ENCODE assay signal across 14 cellular contexts in the genomic region with DNA sequence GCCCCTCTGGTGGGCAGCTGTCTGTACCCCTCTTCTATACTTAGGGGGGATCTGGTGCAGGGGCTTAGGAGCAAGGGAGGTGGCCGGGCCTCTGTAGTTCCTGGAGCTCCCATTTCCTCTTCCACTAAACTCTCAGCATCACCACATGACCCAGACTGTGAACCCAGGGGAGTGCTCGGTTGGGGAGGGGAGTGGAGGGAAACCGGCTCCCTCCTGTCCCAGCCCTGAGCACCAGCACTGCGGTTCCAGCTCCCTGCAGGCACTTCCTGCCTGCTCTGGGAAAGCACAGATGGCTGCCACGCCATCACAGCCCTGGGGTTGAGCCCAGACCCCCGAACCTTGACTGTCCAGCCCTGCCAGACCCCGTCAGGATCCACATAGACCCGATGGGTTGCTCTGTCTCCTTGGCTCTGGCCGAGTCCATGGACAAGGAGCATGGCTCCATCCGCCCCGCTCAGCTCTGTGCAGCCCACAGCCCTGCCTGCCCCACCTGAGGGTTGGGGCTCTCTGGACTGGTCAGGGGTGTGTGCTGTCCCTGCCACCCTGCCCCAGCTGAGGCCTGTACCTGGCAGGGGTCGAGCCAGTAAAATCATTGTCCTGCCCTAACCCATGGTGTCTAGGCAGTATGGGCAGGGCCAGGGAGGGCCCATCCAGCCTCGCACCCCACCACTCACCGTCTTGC. TPM values are rescaled to one million over a fixed set of nuclear protein-coding genes. Genes with fewer than 3 reads are reported as not detected.
A peak's percentile ranks its signal among the peaks of the same experiment; 100 is the strongest.
DNase-seq lines count a peak whose midpoint lies in the region; ATAC-seq and TF ChIP-seq lines count a peak whose summit lies in the region.
"Had no signal": no experiment of that assay in that cellular context is flagged by ENCODE, and none has a peak within 500 bp of the region (broad histone marks: within the 10 kb centered on the region; RNA-seq: fewer than 3 reads in every experiment).

No MANE protein-coding gene starts in this region.

- BruUV-seq in HCT116 (replicated peaks; lab: Mats Ljungman, UMichigan), result no TSS peak

- H3K4me2 ChIP-seq in HCT116 (ENCODE audit: low read length), result no peak overlapping the region

- no peaks in the 10 kb centered on the region for H3K79me2 ChIP-seq in HCT116 (ENCODE audit: insufficient read depth, low read length)

- H3K27ac ChIP-seq in HCT116 (ENCODE audit: low read depth, low read length), result no peak overlapping the region
- H3K27ac ChIP-seq in gastroesophageal sphincter, result peak overlapping the region in 1 of 4 donors; percentile 29
- peak overlapping the region; percentile 84 for H3K27ac ChIP-seq in neutrophil
- H3K27ac ChIP-seq in WERI-Rb-1, result no peak overlapping the region
- H3K27ac ChIP-seq: cardiac muscle cell, thyroid gland had no signal

- TF ChIP-seq POLR2A in HCT116 (IDR thresholded peaks at IDR 0.05; ENCODE audit: borderline replicate concordance, extremely low read depth, insufficient read depth, insufficient read length), result no peak
- TF ChIP-seq POLR2A in gastroesophageal sphincter (IDR thresholded peaks at IDR 0.05), result no peak

- RAD21 ChIA-PET in HCT116 (lab: Charles Lee; ENCODE audit: low non-redundant PET in 1 of 2, low total read pairs in 2 of 2, uncharacterized antibody in 2 of 2, unreplicated experiment in 2 of 2), result no interaction called here

- H3K36me3 ChIP-seq in HCT116 (ENCODE audit: control insufficient read depth in 1 of 2, insufficient read depth in 2 of 2, low read length in 2 of 2) (no peaks in the 10 kb centered on the region), NT2/D1 (ENCODE audit: insufficient read depth, insufficient read length, low read length) (no peaks in the 10 kb centered on the region), gastroesophageal sphincter (no peaks in the 10 kb centered on the region), neutrophil (no peaks in the 10 kb centered on the region), WERI-Rb-1 (no peaks in the 10 kb centered on the region)
- H3K36me3 ChIP-seq: cardiac muscle cell, thyroid gland had no signal

- CTCF ChIA-PET in HCT116 (lab: Charles Lee), result no interaction called here

- peak; percentile 25; the same call in 1 of the 2 replicates for ATAC-seq in HCT116
- ATAC-seq in gastroesophageal sphincter, result peak; percentile 44

- TF ChIP-seq RAD21 in HCT116 (IDR thresholded peaks at IDR 0.05; ENCODE audit: low read depth), result no peak

- no peak for DNase-seq in HCT116 (ENCODE audit: low read depth, low spot score)
- DNase-seq in NT2/D1 (ENCODE audit: low read depth, low spot score), result no peak
- no peak for DNase-seq in WERI-Rb-1
- DNase-seq in 8988T, result no peak
- DNase-seq in activated CD8-positive, alpha-beta memory T cell treated with anti-CD3 and anti-CD28 coated beads, Interleukin-2, amount 50 U/mL, for 48 hours, result no peak
- DNase-seq: activated CD4-positive, alpha-beta T cell treated with anti-CD3 and anti-CD28 coated beads for 4 hours; NCI-H1092; NCI-H774; thyroid gland had no signal

- TF ChIP-seq EP300 in gastroesophageal sphincter (IDR thresholded peaks at IDR 0.05), result no peak

- no peaks in the 10 kb centered on the region for H3K9me2 ChIP-seq in HCT116 (ENCODE audit: insufficient read depth)

- H4K20me1 ChIP-seq in HCT116 (ENCODE audit: insufficient read depth), result no peaks in the 10 kb centered on the region

- H3K4me1 ChIP-seq in HCT116 (ENCODE audit: control insufficient read depth in 1 of 2, insufficient read depth in 2 of 2, low read length in 2 of 2), result no peaks in the 10 kb centered on the region
- H3K4me1 ChIP-seq in NT2/D1 (ENCODE audit: insufficient read depth, insufficient read length), result peaks cover 6% of the 10 kb centered on the region
- H3K4me1 ChIP-seq in gastroesophageal sphincter, result no peaks in the 10 kb centered on the region
- peaks cover 54% of the 10 kb centered on the region in 2 experiments for H3K4me1 ChIP-seq in neutrophil (ENCODE audit: control insufficient read depth in 1 of 2, insufficient read depth in 1 of 2, low read depth in 1 of 2, low read length in 1 of 2)
- H3K4me1 ChIP-seq: thyroid gland had no signal

- no peak for TF ChIP-seq CTCF in HCT116 (IDR thresholded peaks at IDR 0.05 in 2 of 3, conservative IDR thresholded peaks at IDR 0.05 in 1 of 3; ENCODE audit: borderline replicate concordance in 1 of 3, insufficient read depth in 1 of 3, low read depth in 2 of 3, low read length in 2 of 3)
- no peak for TF ChIP-seq CTCF in gastroesophageal sphincter (IDR thresholded peaks at IDR 0.05)
- TF ChIP-seq CTCF in neutrophil (IDR thresholded peaks at IDR 0.05), result no peak
- TF ChIP-seq CTCF in WERI-Rb-1 (IDR thresholded peaks at IDR 0.05; ENCODE audit: low read depth, low read length), result no peak

- H3K4me3 ChIP-seq in HCT116 (replicated peaks in 1 of 2; ENCODE audit: low read depth in 1 of 2, low read length in 2 of 2) (no peak overlapping the region), NT2/D1 (ENCODE audit: insufficient read length, low read depth) (no peak overlapping the region), gastroesophageal sphincter (no peak overlapping the region), neutrophil (ENCODE audit: low read depth in 1 of 2, low read length in 1 of 2) (peak overlapping the region; percentile 51 to 57), WERI-Rb-1 (ENCODE audit: low read depth, low read length) (no peak overlapping the region)
- H3K4me3 ChIP-seq: cardiac muscle cell, thyroid gland had no signal

- WGBS in gastroesophageal sphincter (ENCODE audit: low coverage in 1 of 2), 2 donors, result 51 to 78% methylated on average over 3 to 5 of the region's 14 CpGs

- H3K27me3 ChIP-seq in HCT116 (ENCODE audit: insufficient read depth, low read length), result no peaks in the 10 kb centered on the region
- H3K27me3 ChIP-seq in NT2/D1 (ENCODE audit: insufficient read depth, insufficient read length), result no peaks in the 10 kb centered on the region
- no peaks in the 10 kb centered on the region for H3K27me3 ChIP-seq in gastroesophageal sphincter
- no peaks in the 10 kb centered on the region for H3K27me3 ChIP-seq in neutrophil
- H3K27me3 ChIP-seq in WERI-Rb-1 (ENCODE audit: insufficient read depth, low read depth, severe bottlenecking), result no peaks in the 10 kb centered on the region
- H3K27me3 ChIP-seq: cardiac muscle cell, thyroid gland had no signal

- H3K9ac ChIP-seq in HCT116 (ENCODE audit: low read length) (no peak overlapping the region), NT2/D1 (ENCODE audit: insufficient read length, low read depth) (peak overlapping the region; percentile 32)

- H3K9me3 ChIP-seq in HCT116 (ENCODE audit: control insufficient read depth in 1 of 2, insufficient read depth in 1 of 2, low read depth in 1 of 2, low read length in 2 of 2), result no peaks in the 10 kb centered on the region
- H3K9me3 ChIP-seq in NT2/D1 (ENCODE audit: insufficient read depth, low read length), result no peaks in the 10 kb centered on the region; the same call in 1 of the 2 replicates
- peaks cover 0 to 25% (median 0%) of the 10 kb centered on the region in 3 donors for H3K9me3 ChIP-seq in gastroesophageal sphincter
- H3K9me3 ChIP-seq in neutrophil, result no peaks in the 10 kb centered on the region
- H3K9me3 ChIP-seq in WERI-Rb-1 (ENCODE audit: severe bottlenecking), result no peaks in the 10 kb centered on the region
- H3K9me3 ChIP-seq: thyroid gland had no signal

- no peak overlapping the region for H2AFZ ChIP-seq in HCT116 (ENCODE audit: low read depth, low read length, poor library complexity, severe bottlenecking)

- intact Hi-C loops in HCT116 (cut with micrococcal nuclease), result no loop called here

- POLR2A ChIA-PET in HCT116 (lab: Charles Lee), result no interaction called here

TF ChIP-seq in HCT116, 20 proteins besides CTCF, POLR2A, EP300 and RAD21 (continues in another document):
- no peak for TF ChIP-seq CBX3 (IDR thresholded peaks at IDR 0.05; ENCODE audit: low read depth)
- TF ChIP-seq, protein P1, sequence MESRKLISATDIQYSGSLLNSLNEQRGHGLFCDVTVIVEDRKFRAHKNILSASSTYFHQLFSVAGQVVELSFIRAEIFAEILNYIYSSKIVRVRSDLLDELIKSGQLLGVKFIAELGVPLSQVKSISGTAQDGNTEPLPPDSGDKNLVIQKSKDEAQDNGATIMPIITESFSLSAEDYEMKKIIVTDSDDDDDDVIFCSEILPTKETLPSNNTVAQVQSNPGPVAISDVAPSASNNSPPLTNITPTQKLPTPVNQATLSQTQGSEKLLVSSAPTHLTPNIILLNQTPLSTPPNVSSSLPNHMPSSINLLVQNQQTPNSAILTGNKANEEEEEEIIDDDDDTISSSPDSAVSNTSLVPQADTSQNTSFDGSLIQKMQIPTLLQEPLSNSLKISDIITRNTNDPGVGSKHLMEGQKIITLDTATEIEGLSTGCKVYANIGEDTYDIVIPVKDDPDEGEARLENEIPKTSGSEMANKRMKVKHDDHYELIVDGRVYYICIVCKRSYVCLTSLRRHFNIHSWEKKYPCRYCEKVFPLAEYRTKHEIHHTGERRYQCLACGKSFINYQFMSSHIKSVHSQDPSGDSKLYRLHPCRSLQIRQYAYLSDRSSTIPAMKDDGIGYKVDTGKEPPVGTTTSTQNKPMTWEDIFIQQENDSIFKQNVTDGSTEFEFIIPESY (IDR thresholded peaks at IDR 0.05; ENCODE audit: extremely low read depth, insufficient replicate concordance, low read length), result no peak
- TF ChIP-seq CEBPB (IDR thresholded peaks at IDR 0.05; ENCODE audit: low read depth), result no peak
- TF ChIP-seq EZH2phosphoT487 (IDR thresholded peaks at IDR 0.05; ENCODE audit: borderline replicate concordance), result no peak
- no peak for TF ChIP-seq EZH2 (IDR thresholded peaks at IDR 0.05)
- TF ChIP-seq POLR2AphosphoS5 (IDR thresholded peaks at IDR 0.05; ENCODE audit: low read depth, low read length), result no peak

RNA-seq across cellular contexts. Expression of a gene that starts 36.0 kb away (rescaled TPM):
- total RNA-seq in HCT116 (2021; ENCODE audit: unreplicated experiment) (0.25 TPM), gastroesophageal sphincter (not detected)
- polyA plus RNA-seq in HCT116 (2012), result 0.22 TPM in 1 of 2 replicates, not detected in the other
- total RNA-seq: cardiac muscle cell, endothelial cell of umbilical vein, H4 had no signal
- polyA plus RNA-seq: cardiac muscle cell, endothelial cell of umbilical vein had no signal

RNA-seq across cellular contexts. Expression of a gene that starts 40.7 kb away (rescaled TPM):
- 7.0 TPM for total RNA-seq in HCT116 (2021; ENCODE audit: unreplicated experiment)
- polyA plus RNA-seq in HCT116 (2012), result 3.6 and 4.1 TPM in 2 replicates
- 10 to 100 TPM in 1 of 4 donors, 1 to 10 TPM in 3; 7.0 to 11.3 (median 9.0) TPM for total RNA-seq in gastroesophageal sphincter
- total RNA-seq: endothelial cell of umbilical vein had no signal

Comparison
In these comparisons a context has a peak if more than half of its experiments do, and no peak if none do; other contexts are left out.
1. H3K4me3 ChIP-seq: peak in neutrophil (2 of 2); none in HCT116 (0 of 2), NT2/D1 (single experiment), gastroesophageal sphincter (0 of 2) and WERI-Rb-1 (single experiment).